In genomic region chr17:81648707-81649085, GRCh38 we compare ENCODE assay signal across 31 cellular contexts. TPM values are rescaled to one million over a fixed set of nuclear protein-coding genes. Genes with fewer than 3 reads are reported as not detected.
"Had no signal": no experiment of that assay in that cellular context is flagged by ENCODE, and none has a peak within 500 bp of the region (broad histone marks: within the 10 kb centered on the region; RNA-seq: fewer than 3 reads in every experiment).

No MANE protein-coding gene starts in this region.

- H3K27ac ChIP-seq: cardiac muscle cell, esophagus muscularis mucosa, hepatocyte, left lung, neutrophil, parathyroid adenoma, thyroid gland had no signal

- H3K9ac ChIP-seq: parathyroid adenoma had no signal

- H3K4me3 Mint-ChIP-seq: activated B cell treated with CpG ODN at 0.5 μM for 24 hours; activated CD4-positive, alpha-beta T cell treated with anti-CD3 and anti-CD28 coated beads for 36 hours; activated naive CD8-positive, alpha-beta T cell treated with anti-CD3 and anti-CD28 coated beads, Interleukin-2, amount 10 ng/mL, durations not matched to agents 7 days and 5 days; activated T-cell treated with anti-CD3 and anti-CD28 coated beads, Interleukin-2, amount 50 U/mL, for 24 hours; activated T-helper 17 cell treated with anti-CD3 and anti-CD28 coated beads, Interleukin-2, amount 50 U/mL, for 72 hours; mesothelial cell of epicardium; natural killer cell; stimulated activated naive CD8-positive, alpha-beta T cell treated with anti-CD3 and anti-CD28 coated beads, Interleukin-15, Interleukin-2, amounts not matched to agents 100 ng/mL and 50 ng/mL, for 24 hours; T-helper 1 cell treated with Interleukin-12 subunit alpha and Interleukin-12 subunit beta and Interleukin-4 antibody, amounts not matched to agents 30 μg/mL and 1 μg/mL, for 36 hours had no signal

- FAIRE-seq: frontal cortex had no signal

- H3K9me3 Mint-ChIP-seq: activated B cell treated with CpG ODN at 0.5 μM for 24 hours; activated T-cell treated with anti-CD3 and anti-CD28 coated beads, Interleukin-2, amount 50 U/mL, for 24 hours; activated T-helper 17 cell treated with anti-CD3 and anti-CD28 coated beads, Interleukin-2, amount 50 U/mL, for 72 hours; mesothelial cell of epicardium; natural killer cell; stimulated activated naive CD8-positive, alpha-beta T cell treated with anti-CD3 and anti-CD28 coated beads, Interleukin-15, Interleukin-2, amounts not matched to agents 100 ng/mL and 50 ng/mL, for 24 hours; T-helper 1 cell treated with Interleukin-12 subunit alpha and Interleukin-12 subunit beta and Interleukin-4 antibody, amounts not matched to agents 30 μg/mL and 1 μg/mL, for 36 hours had no signal

- H3K27ac Mint-ChIP-seq: activated B cell treated with CpG ODN at 0.5 μM for 24 hours; activated CD4-positive, alpha-beta T cell treated with anti-CD3 and anti-CD28 coated beads for 36 hours; activated naive CD8-positive, alpha-beta T cell treated with anti-CD3 and anti-CD28 coated beads, Interleukin-2, amount 10 ng/mL, durations not matched to agents 7 days and 5 days; activated T-cell treated with anti-CD3 and anti-CD28 coated beads, Interleukin-2, amount 50 U/mL, for 24 hours; activated T-helper 17 cell treated with anti-CD3 and anti-CD28 coated beads, Interleukin-2, amount 50 U/mL, for 72 hours; mesothelial cell of epicardium; natural killer cell; stimulated activated naive CD8-positive, alpha-beta T cell treated with anti-CD3 and anti-CD28 coated beads, Interleukin-15, Interleukin-2, amounts not matched to agents 100 ng/mL and 50 ng/mL, for 24 hours; T-helper 1 cell treated with Interleukin-12 subunit alpha and Interleukin-12 subunit beta and Interleukin-4 antibody, amounts not matched to agents 30 μg/mL and 1 μg/mL, for 36 hours had no signal

- H3K4me1 ChIP-seq: parathyroid adenoma, thyroid gland had no signal

- H3K36me3 ChIP-seq: cardiac muscle cell, esophagus muscularis mucosa, left lung, neutrophil, thyroid gland had no signal

- H3K9me3 ChIP-seq: left lung, thyroid gland had no signal

- H3K4me3 ChIP-seq: cardiac muscle cell, esophagus muscularis mucosa, hepatocyte, left lung, lung, thyroid gland had no signal

- DNase-seq: activated B cell treated with CpG ODN at 0.5 μM for 24 hours; activated CD4-positive, alpha-beta T cell treated with anti-CD3 and anti-CD28 coated beads for 36 hours; activated CD4-positive, alpha-beta T cell treated with anti-CD3 and anti-CD28 coated beads, Interleukin-2, amount 50 U/mL, for 4 hours; activated CD8-positive, alpha-beta memory T cell treated with anti-CD3 and anti-CD28 coated beads for 24 hours; activated CD8-positive, alpha-beta memory T cell treated with anti-CD3 and anti-CD28 coated beads, Interleukin-2, amount 50 U/mL, for 4 hours; activated naive CD4-positive, alpha-beta T cell treated with Interleukin-2 at 50 U/mL for 16 hours; activated naive CD8-positive, alpha-beta T cell treated with anti-CD3 and anti-CD28 coated beads, Interleukin-2, amount 10 ng/mL, durations not matched to agents 7 days and 5 days; activated T-cell treated with anti-CD3 and anti-CD28 coated beads, Interleukin-2, amount 50 U/mL, for 24 hours; amniotic stem cell; effector CD8-positive, alpha-beta T cell; glutamatergic neuron; kidney glomerular epithelial cell; natural killer cell; stimulated activated CD4-positive, alpha-beta T cell treated with anti-CD3 and anti-CD28 coated beads, Interleukin-1b, Interleukin-23, amount 100 ng/mL, for 48 hours; T1000; thyroid gland had no signal

- H3K36me3 Mint-ChIP-seq: mesothelial cell of epicardium, natural killer cell had no signal

RNA-seq across cellular contexts. Expression of gene PDE6G, which starts 7.6 kb away (rescaled TPM):
- total RNA-seq: cerebellum, frontal cortex, thyroid gland, ureter had no signal
- polyA plus RNA-seq: right cardiac atrium had no signal

RNA-seq across cellular contexts. Expression of gene TSPAN10, which starts 11.7 kb away (rescaled TPM):
- total RNA-seq: frontal cortex had no signal
